Comparison of ENCODE assay signal across 28 cellular contexts in genomic region chr16:2791174-2791573, GRCh38. TPM values are rescaled to one million over a fixed set of nuclear protein-coding genes. Genes with fewer than 3 reads are reported as not detected.
"Had no signal": no experiment of that assay in that cellular context is flagged by ENCODE, and none has a peak within 500 bp of the region (broad histone marks: within the 10 kb centered on the region; RNA-seq: fewer than 3 reads in every experiment).

No MANE protein-coding gene starts in this region.

- H3K27ac Mint-ChIP-seq: activated B cell treated with CpG ODN at 0.5 μM for 24 hours; activated CD4-positive, alpha-beta T cell treated with anti-CD3 and anti-CD28 coated beads for 36 hours; effector memory CD8-positive, alpha-beta T cell; immature natural killer cell; memory B cell; T-helper 1 cell treated with Interleukin-12 subunit alpha and Interleukin-12 subunit beta and Interleukin-4 antibody, amounts not matched to agents 30 μg/mL and 1 μg/mL, for 36 hours had no signal

- H3K27me3 ChIP-seq: hepatocyte, thyroid gland had no signal

- H3K36me3 Mint-ChIP-seq: immature natural killer cell, memory B cell, naive B cell had no signal

- H3K9me3 Mint-ChIP-seq: activated B cell treated with CpG ODN at 0.5 μM for 24 hours; effector memory CD8-positive, alpha-beta T cell; immature natural killer cell; memory B cell; T-helper 1 cell treated with Interleukin-12 subunit alpha and Interleukin-12 subunit beta and Interleukin-4 antibody, amounts not matched to agents 30 μg/mL and 1 μg/mL, for 36 hours had no signal

- H3K4me3 Mint-ChIP-seq: activated B cell treated with CpG ODN at 0.5 μM for 24 hours; activated CD4-positive, alpha-beta T cell treated with anti-CD3 and anti-CD28 coated beads for 36 hours; effector memory CD8-positive, alpha-beta T cell; immature natural killer cell; memory B cell; naive B cell; T-helper 1 cell treated with Interleukin-12 subunit alpha and Interleukin-12 subunit beta and Interleukin-4 antibody, amounts not matched to agents 30 μg/mL and 1 μg/mL, for 36 hours had no signal

- H3K4me1 ChIP-seq: esophagus muscularis mucosa, thyroid gland had no signal

- H3K36me3 ChIP-seq: esophagus muscularis mucosa, thyroid gland had no signal

- ATAC-seq: activated CD4-positive, alpha-beta T cell treated with anti-CD3 and anti-CD28 coated beads for 36 hours; effector memory CD8-positive, alpha-beta T cell; stimulated activated naive CD8-positive, alpha-beta T cell treated with anti-CD3 and anti-CD28 coated beads, Interleukin-15, Interleukin-2, amounts not matched to agents 100 U/mL and 50 U/mL, for 24 hours had no signal

- DNase-seq: activated B cell treated with CpG ODN at 0.5 μM for 24 hours; activated CD4-positive, alpha-beta T cell treated with anti-CD3 and anti-CD28 coated beads for 36 hours; activated CD4-positive, alpha-beta T cell treated with anti-CD3 and anti-CD28 coated beads, Interleukin-2, amount 50 U/mL, for 4 hours; activated naive CD4-positive, alpha-beta T cell treated with anti-CD3 and anti-CD28 coated beads, Interleukin-2, amount 50 U/mL, for 16 hours; activated T-cell treated with anti-CD3 and anti-CD28 coated beads, Interleukin-2, amount 50 U/mL, for 48 hours; central memory CD4-positive, alpha-beta T cell; effector memory CD8-positive, alpha-beta T cell; glutamatergic neuron; immature natural killer cell; naive B cell; occipital lobe; stimulated activated CD4-positive, alpha-beta T cell treated with anti-CD3 and anti-CD28 coated beads, Interleukin-4, amount 100 ng/mL, for 24 hours; stimulated activated naive CD8-positive, alpha-beta T cell treated with anti-CD3 and anti-CD28 coated beads, Interleukin-15, Interleukin-2, amounts not matched to agents 100 U/mL and 50 U/mL, for 24 hours; thyroid gland had no signal

- H3K4me3 ChIP-seq: dorsolateral prefrontal cortex, esophagus muscularis mucosa, hepatocyte, thyroid gland had no signal

- H3K9me3 ChIP-seq: esophagus muscularis mucosa, thyroid gland had no signal

- H3K4me2 ChIP-seq: hepatocyte had no signal

- H2AFZ ChIP-seq: hepatocyte had no signal

- H3K79me2 ChIP-seq: hepatocyte had no signal

- H3K27ac ChIP-seq: dorsolateral prefrontal cortex, esophagus muscularis mucosa, hepatocyte, thyroid gland had no signal

RNA-seq across cellular contexts. Expression of gene PRSS33, which starts 3.8 kb away (rescaled TPM):
- total RNA-seq: activated B cell treated with CpG ODN at 0.5 μM for 24 hours; activated CD4-positive, alpha-beta T cell treated with anti-CD3 and anti-CD28 coated beads for 36 hours; astrocyte; esophagus muscularis mucosa; frontal cortex; hepatocyte; liver; occipital lobe; renal cortical epithelial cell; subcutaneous adipose tissue; thyroid gland; ureter had no signal
- polyA plus RNA-seq: adipose tissue, hepatocyte, liver, neural cell had no signal

RNA-seq across cellular contexts. Expression of gene PRSS41, which starts 7.1 kb away (rescaled TPM):
- total RNA-seq: activated B cell treated with CpG ODN at 0.5 μM for 24 hours; activated CD4-positive, alpha-beta T cell treated with anti-CD3 and anti-CD28 coated beads for 36 hours; activated CD8-positive, alpha-beta memory T cell treated with anti-CD3 and anti-CD28 coated beads for 36 hours; astrocyte; dorsolateral prefrontal cortex; esophagus muscularis mucosa; frontal cortex; hepatocyte; liver; occipital lobe; renal cortical epithelial cell; subcutaneous adipose tissue; thyroid gland; ureter had no signal
- polyA plus RNA-seq: adipose tissue, hepatocyte, immature natural killer cell, liver, neural cell had no signal

RNA-seq across cellular contexts. Expression of gene PRSS21, which starts 25.9 kb away (rescaled TPM):
- total RNA-seq: astrocyte, esophagus muscularis mucosa, frontal cortex, hepatocyte, occipital lobe had no signal
- polyA plus RNA-seq: hepatocyte, neural cell had no signal
